Comparison of ENCODE assay signal across 8 cellular contexts in the genomic region with DNA sequence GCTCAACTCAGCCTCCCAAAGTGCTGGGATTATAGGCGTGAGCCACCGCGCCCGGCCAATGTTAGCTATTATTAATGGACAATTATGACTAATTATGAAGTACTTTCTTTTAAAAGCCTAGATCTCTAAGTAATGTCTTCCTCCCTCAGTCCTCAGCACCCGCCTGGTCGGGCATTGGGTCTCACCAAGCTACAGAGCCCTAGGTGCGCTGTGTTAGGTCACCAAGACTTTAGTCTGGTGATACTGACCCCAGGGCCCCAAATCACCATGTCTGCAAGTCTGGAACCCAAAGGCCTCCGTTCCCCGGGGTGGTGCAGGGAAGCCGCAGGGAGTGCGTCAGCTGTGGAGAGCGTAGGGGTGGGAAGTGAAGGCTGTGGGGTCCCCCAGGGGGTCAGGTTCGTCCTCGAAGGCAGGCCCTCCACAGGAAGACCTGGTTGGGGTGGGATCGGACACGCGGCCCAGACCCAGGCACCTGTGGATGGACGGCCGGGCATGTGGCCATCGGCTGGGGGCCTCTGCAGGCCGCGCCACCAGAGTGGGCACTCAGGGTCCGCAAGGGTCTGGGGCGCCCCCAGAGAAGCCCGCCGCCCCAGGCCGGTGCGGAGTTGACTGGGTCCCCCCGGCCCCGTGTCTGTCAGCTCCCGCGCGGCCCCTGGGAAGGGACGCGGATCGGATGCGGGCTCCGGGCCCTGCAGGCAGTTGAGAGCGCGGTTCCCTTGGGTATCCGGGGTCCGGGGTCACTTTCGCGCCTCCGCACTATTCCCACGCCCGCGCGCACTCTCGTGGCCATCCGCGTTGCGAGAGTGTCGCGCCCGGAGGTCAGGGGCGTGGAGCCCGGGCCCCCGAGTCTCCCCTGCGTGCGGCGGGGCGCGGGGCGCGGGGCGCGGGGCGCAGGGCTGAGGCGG. TPM values are rescaled to one million over a fixed set of nuclear protein-coding genes. Genes with fewer than 3 reads are reported as not detected.
DNase-seq lines count a peak whose midpoint lies in the region; ATAC-seq and TF ChIP-seq lines count a peak whose summit lies in the region.

No MANE protein-coding gene starts in this region.

- peaks cover 7% of the 10 kb centered on the region for H3K4me1 ChIP-seq in cardiac muscle cell (ENCODE audit: low read depth)

- H3K9me3 ChIP-seq in cardiac muscle cell (ENCODE audit: low read depth) = no peaks in the 10 kb centered on the region

- no peak for DNase-seq in cardiac muscle cell (ENCODE audit: low read depth in 1 of 2, low spot score in 1 of 2)
- DNase-seq in retinal pigment epithelial cell (ENCODE audit: low read depth) = no peak
- no peak for DNase-seq in pons (ENCODE audit: low spot score)
- DNase-seq in NCI-H774 (lab: John Stamatoyannopoulos, UW) = no peak

- ATAC-seq in HG02798 (IDR thresholded peaks at IDR 0.05; ENCODE audit: poor library complexity, unreplicated experiment) (no peak), GM21381 (IDR thresholded peaks at IDR 0.05; ENCODE audit: unreplicated experiment) (no peak)

- no peak for TF ChIP-seq CTCF in GM12875 (IDR thresholded peaks at IDR 0.05; ENCODE audit: borderline replicate concordance, insufficient read depth, low read depth, low read length)
- no peak for TF ChIP-seq CTCF in VCaP (conservative IDR thresholded peaks at IDR 0.05)
- TF ChIP-seq CTCF in cardiac muscle cell (IDR thresholded peaks at IDR 0.05; ENCODE audit: low read depth, low read length) = no peak
- TF ChIP-seq CTCF in retinal pigment epithelial cell (conservative IDR thresholded peaks at IDR 0.05; ENCODE audit: low read depth, low read length) = no peak

- H3K36me3 ChIP-seq in cardiac muscle cell = no peaks in the 10 kb centered on the region

- peaks cover 6% of the 10 kb centered on the region for H3K27me3 ChIP-seq in cardiac muscle cell

- peak overlapping the region; percentile 96 for H3K27ac ChIP-seq in VCaP
- no peak overlapping the region for H3K27ac ChIP-seq in cardiac muscle cell

- H3K4me3 ChIP-seq in GM12875 (ENCODE audit: low read depth, low read length) (peak overlapping the region; percentile 100), cardiac muscle cell (peak overlapping the region; percentile 89), retinal pigment epithelial cell (ENCODE audit: low read length) (peak overlapping the region; percentile 46)

RNA-seq across cellular contexts. Expression of a gene that starts 0.7 kb away (rescaled TPM):
- total RNA-seq in cardiac muscle cell = 74.4 and 76.2 TPM in 2 replicates
- 82.4 and 103 TPM in 2 replicates for polyA plus RNA-seq in cardiac muscle cell

RNA-seq across cellular contexts. Expression of a gene that starts 57.9 kb away (rescaled TPM):
- 9.8 and 17.3 TPM in 2 replicates for total RNA-seq in cardiac muscle cell
- polyA plus RNA-seq in cardiac muscle cell = 58.4 and 83.3 TPM in 2 replicates

RNA-seq across cellular contexts. Expression of a gene that starts 58.9 kb away (rescaled TPM):
- 16.9 and 25.5 TPM in 2 replicates for total RNA-seq in cardiac muscle cell
- polyA plus RNA-seq in cardiac muscle cell = 13.6 and 14.8 TPM in 2 replicates

RNA-seq across cellular contexts. Expression of a gene that starts 58.9 kb away (rescaled TPM):
- total RNA-seq in cardiac muscle cell = 1.2 and 3.6 TPM in 2 replicates
- 0.22 and 1.8 TPM in 2 replicates for polyA plus RNA-seq in cardiac muscle cell

Comparison
In these comparisons a context has a peak if more than half of its experiments do, and no peak if none do; other contexts are left out.
1. H3K4me3 ChIP-seq: peak in every context shown above with its lines; median percentile 100 in GM12875; 89 in cardiac muscle cell; 46 in retinal pigment epithelial cell.